8 cellular contexts compared by ENCODE assay signal in genomic region chr17:40122944-40123810, GRCh38. TPM values are rescaled to one million over a fixed set of nuclear protein-coding genes. Genes with fewer than 3 reads are reported as not detected.
DNase-seq lines count a peak whose midpoint lies in the region; ATAC-seq, FAIRE-seq and TF ChIP-seq lines count a peak whose summit lies in the region.

No MANE protein-coding gene starts in this region.

- no peaks in the 10 kb centered on the region for H3K9me3 ChIP-seq in MM.1S (replicated peaks; ENCODE audit: insufficient read depth, low read length)
- no peaks in the 10 kb centered on the region for H3K9me3 ChIP-seq in T-helper 17 cell (ENCODE audit: control insufficient read depth, low read length, poor library complexity, severe bottlenecking)
- no peaks in the 10 kb centered on the region for H3K9me3 ChIP-seq in breast epithelium
- no peaks in the 10 kb centered on the region for H3K9me3 ChIP-seq in smooth muscle cell (replicated peaks; ENCODE audit: low read depth)

- TF ChIP-seq POLR2A in breast epithelium (IDR thresholded peaks at IDR 0.05): no peak

- no peaks in the 10 kb centered on the region for H3K9me2 ChIP-seq in MM.1S (replicated peaks; ENCODE audit: insufficient read depth, low read length)

- H3K4me1 ChIP-seq in MM.1S (ENCODE audit: low read length): no peaks in the 10 kb centered on the region
- peaks cover 0 to 9% of the 10 kb centered on the region in 2 donors for H3K4me1 ChIP-seq in breast epithelium
- peaks cover 15% of the 10 kb centered on the region for H3K4me1 ChIP-seq in smooth muscle cell (ENCODE audit: low read depth)

- peak overlapping the region; percentile 97 for H3K27ac Mint-ChIP-seq in T-helper 17 cell

- DNase-seq in GM19239 (ENCODE audit: insufficient read length, low spot score) (no peak), MM.1S (peak; percentile 54), T-helper 17 cell (peak; percentile 23 to 49 (median 38)), breast epithelium (ENCODE audit: low spot score in 2 of 2) (no peak), iPS-NIHi7 (ENCODE audit: extremely low spot score) (peak; percentile 74), smooth muscle cell (lab: John Stamatoyannopoulos, UW; ENCODE audit: unreplicated experiment) (no peak), omental fat pad (ENCODE audit: low spot score) (no peak)

- H3K79me2 ChIP-seq in MM.1S (ENCODE audit: low read length) (peaks cover 63% of the 10 kb centered on the region), smooth muscle cell (ENCODE audit: low read depth) (peaks cover 74% of the 10 kb centered on the region)

- peak overlapping the region; percentile 82 for H3K4me2 ChIP-seq in MM.1S (ENCODE audit: low read depth, low read length)
- H3K4me2 ChIP-seq in smooth muscle cell: peak overlapping the region; percentile 97

- intact Hi-C loops in breast epithelium (cut with DNase I; ENCODE audit: low total_unique reads): no loop called here

- no peaks in the 10 kb centered on the region for H4K20me1 ChIP-seq in MM.1S (ENCODE audit: insufficient read depth, low read length)
- H4K20me1 ChIP-seq in smooth muscle cell (ENCODE audit: low read depth): peaks cover 46% of the 10 kb centered on the region

- H3K27me3 ChIP-seq in MM.1S (replicated peaks; ENCODE audit: insufficient read depth, low read length): no peaks in the 10 kb centered on the region
- H3K27me3 ChIP-seq in breast epithelium: no peaks in the 10 kb centered on the region
- H3K27me3 ChIP-seq in smooth muscle cell (ENCODE audit: low read depth): no peaks in the 10 kb centered on the region

- under 1% methylated on average over 24 of the region's 48 CpGs for WGBS in smooth muscle cell (ENCODE audit: low lambda C conversion rate)

- H3K4me3 Mint-ChIP-seq in T-helper 17 cell: peak overlapping the region; percentile 99

- peaks cover 39% of the 10 kb centered on the region for H3K4me1 Mint-ChIP-seq in T-helper 17 cell

- H3K36me3 ChIP-seq in MM.1S (replicated peaks; ENCODE audit: insufficient read depth, low read length) (peaks cover 7% of the 10 kb centered on the region; the same call in 1 of the 2 replicates), breast epithelium (no peaks in the 10 kb centered on the region), smooth muscle cell (ENCODE audit: low read depth) (no peaks in the 10 kb centered on the region)

- peaks cover 4% of the 10 kb centered on the region for H3K36me3 Mint-ChIP-seq in T-helper 17 cell (ENCODE audit: low read depth)

- ATAC-seq in T-helper 17 cell: peak; percentile 49
- ATAC-seq in omental fat pad (ENCODE audit: low FRiP score): no peak

- H3K9ac ChIP-seq in MM.1S (ENCODE audit: low read length) (peak overlapping the region; percentile 97), smooth muscle cell (ENCODE audit: low read depth) (peak overlapping the region; percentile 94)

- H3K4me3 ChIP-seq in MM.1S (ENCODE audit: low read length): peak overlapping the region; percentile 100
- peak overlapping the region; percentile 81 to 100 (median 85) for H3K4me3 ChIP-seq in breast epithelium
- H3K4me3 ChIP-seq in smooth muscle cell: peak overlapping the region; percentile 100

- H3K27ac ChIP-seq in C4-2B (peak overlapping the region; percentile 97), MM.1S (ENCODE audit: low read length) (peak overlapping the region; percentile 52; the same call in 1 of the 2 replicates), breast epithelium (peak overlapping the region; percentile 95 to 100), smooth muscle cell (ENCODE audit: low read depth) (peak overlapping the region; percentile 91)

- peaks cover 10% of the 10 kb centered on the region for H3F3A ChIP-seq in MM.1S (ENCODE audit: insufficient read depth, low read length)
- peaks cover 7% of the 10 kb centered on the region for H3F3A ChIP-seq in smooth muscle cell (ENCODE audit: low read depth)

- no peak; the same call in 1 of the 2 replicates for TF ChIP-seq CTCF in C4-2B (conservative IDR thresholded peaks at IDR 0.05)
- TF ChIP-seq CTCF in MM.1S (IDR thresholded peaks at IDR 0.05; ENCODE audit: low read length): no peak
- TF ChIP-seq CTCF in breast epithelium (IDR thresholded peaks at IDR 0.05): peak in 1 of 3 donors; percentile 15
- peak; percentile 12 for TF ChIP-seq CTCF in smooth muscle cell (IDR thresholded peaks at IDR 0.05; ENCODE audit: borderline replicate concordance, insufficient read depth, poor library complexity, severe bottlenecking)
- no peak for TF ChIP-seq CTCF in omental fat pad (IDR thresholded peaks at IDR 0.05)

- H2AFZ ChIP-seq in MM.1S (ENCODE audit: low read length): peak overlapping the region; percentile 54
- H2AFZ ChIP-seq in smooth muscle cell (ENCODE audit: low read depth): peak overlapping the region; percentile 5

- peak; percentile 82 for FAIRE-seq in GM19239 (lab: Jason Lieb, UNC)

- no peaks in the 10 kb centered on the region for H3K27me3 Mint-ChIP-seq in T-helper 17 cell

RNA-seq across cellular contexts. Expression of gene MSL1, which starts 1.4 kb away (rescaled TPM):
- 100 to 1,000 TPM; 101 to 106 TPM for total RNA-seq in T-helper 17 cell
- total RNA-seq in breast epithelium: 10 to 100 TPM; 49.3 to 79.3 (median 78.2) TPM
- 74.9 and 79.0 TPM in 2 replicates for total RNA-seq in smooth muscle cell
- polyA plus RNA-seq in smooth muscle cell: 24.6 and 26.0 TPM in 2 replicates
- 100 to 1,000 TPM in 1 of 4 donors, 10 to 100 TPM in 3; 50.2 to 139 (median 61.9) TPM for total RNA-seq in omental fat pad

RNA-seq across cellular contexts. Expression of gene CASC3, which starts 17.2 kb away (rescaled TPM):
- total RNA-seq in T-helper 17 cell (100 to 1,000 TPM; 168 to 176 TPM), breast epithelium (10 to 100 TPM; 57.4 to 67.0 (median 65.1) TPM), smooth muscle cell (25.6 and 33.3 TPM in 2 replicates), omental fat pad (10 to 100 TPM; 36.6 to 77.6 (median 51.1) TPM)
- 54.2 and 59.5 TPM in 2 replicates for polyA plus RNA-seq in smooth muscle cell

RNA-seq across cellular contexts. Expression of gene NR1D1, which starts 22.8 kb away (rescaled TPM):
- total RNA-seq in T-helper 17 cell (100 to 1,000 TPM; 102 to 145 TPM), breast epithelium (10 to 100 TPM in 1 of 3 donors, 1 to 10 TPM in 2; 8.8 to 10.5 (median 9.2) TPM), smooth muscle cell (6.0 and 12.5 TPM in 2 replicates), omental fat pad (1 to 10 TPM; 3.1 to 9.3 (median 7.0) TPM)
- polyA plus RNA-seq in smooth muscle cell: 18.4 and 19.5 TPM in 2 replicates

RNA-seq across cellular contexts. Expression of gene RAPGEFL1, which starts 54.1 kb away (rescaled TPM):
- total RNA-seq in T-helper 17 cell (10 to 100 TPM in 1 of 2 donors, 1 to 10 TPM in 1; 6.9 to 10.5 TPM), breast epithelium (10 to 100 TPM in 1 of 3 donors, 1 to 10 TPM in 2; 3.2 to 10.8 (median 5.0) TPM), smooth muscle cell (2.6 and 4.0 TPM in 2 replicates), omental fat pad (10 to 100 TPM in 1 of 4 donors, 1 to 10 TPM in 3; 3.0 to 16.1 (median 4.4) TPM)
- 3.1 and 6.9 TPM in 2 replicates for polyA plus RNA-seq in smooth muscle cell

Comparison
In these comparisons a context has a peak if more than half of its experiments do, and no peak if none do; other contexts are left out.
1. DNase-seq: peak in MM.1S (single experiment), T-helper 17 cell (3 of 3) and iPS-NIHi7 (single experiment); none in GM19239 (single experiment), breast epithelium (0 of 2), smooth muscle cell (single experiment) and omental fat pad (single experiment).
2. Peak in every context shown above with its lines, with median percentiles within 50 percentile points of each other: H3K27ac ChIP-seq and H3K4me3 ChIP-seq.